28 cellular contexts compared by ENCODE assay signal in genomic region chr5:15643731-15644130, GRCh38.
"Had no signal": no experiment of that assay in that cellular context is flagged by ENCODE, and none has a peak within 500 bp of the region (broad histone marks: within the 10 kb centered on the region; RNA-seq: fewer than 3 reads in every experiment).

No MANE protein-coding gene starts in this region.

- H3K36me3 Mint-ChIP-seq: naive thymus-derived CD4-positive, alpha-beta T cell; stimulated activated naive B cell treated with anti-CD40 and anti-IgM and Interleukin-4, amounts not matched to agents 10 μg/mL and 1 μg/mL and 100 μg/mL, for 72 hours had no signal

- H3K27me3 Mint-ChIP-seq: natural killer cell treated with Interleukin-12 subunit alpha and Interleukin-12 subunit beta and Interleukin-15 and Interleukin-18, amount 100 ng/mL, for 72 hours; stimulated activated naive B cell treated with anti-CD40 and anti-IgM and Interleukin-4, amounts not matched to agents 10 μg/mL and 1 μg/mL and 100 μg/mL, for 72 hours had no signal

- H3K27ac Mint-ChIP-seq: naive thymus-derived CD4-positive, alpha-beta T cell; natural killer cell treated with Interleukin-12 subunit alpha and Interleukin-12 subunit beta and Interleukin-15 and Interleukin-18, amount 100 ng/mL, for 72 hours; stimulated activated naive B cell treated with anti-CD40 and anti-IgM and Interleukin-4, amounts not matched to agents 10 μg/mL and 1 μg/mL and 100 μg/mL, for 72 hours had no signal

- H3K9me3 ChIP-seq: lower lobe of right lung, mucosa of descending colon, pancreas, prostate gland, stomach, testis, thyroid gland, transverse colon, upper lobe of left lung had no signal

- H3K4me3 ChIP-seq: hepatocyte, left lung, lower lobe of right lung, mucosa of descending colon, pancreas, prostate gland, skin epidermis, stomach, testis, thyroid gland, transverse colon, upper lobe of left lung had no signal

- H3K4me1 Mint-ChIP-seq: naive thymus-derived CD4-positive, alpha-beta T cell; stimulated activated naive B cell treated with anti-CD40 and anti-IgM and Interleukin-4, amounts not matched to agents 10 μg/mL and 1 μg/mL and 100 μg/mL, for 72 hours had no signal

- H3K27me3 ChIP-seq: hepatocyte, left lung, pancreas, stomach, testis, thyroid gland, transverse colon, upper lobe of left lung had no signal

- H3K36me3 ChIP-seq: left lung, lower lobe of right lung, pancreas, prostate gland, stomach, thyroid gland, transverse colon, upper lobe of left lung had no signal

- DNase-seq: islet precursor cell; left cardiac atrium; left lung; lower lobe of right lung; mammary epithelial cell; midbrain; mucosa of descending colon; naive thymus-derived CD4-positive, alpha-beta T cell; pancreas; posterior cingulate gyrus; retina; right cardiac atrium; stimulated activated CD4-positive, alpha-beta T cell treated with anti-CD3 and anti-CD28 coated beads, Interleukin-12 subunit alpha, Interleukin-12 subunit beta, amount 100 ng/mL, for 4 hours; stimulated activated CD4-positive, alpha-beta T cell treated with anti-CD3 and anti-CD28 coated beads, Interleukin-15, amount 100 ng/mL, for 24 hours; stimulated activated CD4-positive, alpha-beta T cell treated with anti-CD3 and anti-CD28 coated beads, Interleukin-2, amount 100 ng/mL, for 24 hours; stimulated activated CD4-positive, alpha-beta T cell treated with anti-CD3 and anti-CD28 coated beads, Interleukin-4, amount 100 ng/mL, for 1 hour; stimulated activated naive B cell treated with anti-CD40 and anti-IgM and Interleukin-4, amounts not matched to agents 10 μg/mL and 1 μg/mL and 100 μg/mL, for 72 hours; stimulated activated naive CD8-positive, alpha-beta T cell treated with anti-CD3 and anti-CD28 coated beads, Interleukin-15, Interleukin-2, amounts not matched to agents 100 U/mL and 50 U/mL, for 24 hours; stomach; testis; thyroid gland; transverse colon; upper lobe of left lung had no signal

- H3K4me1 ChIP-seq: lower lobe of right lung, pancreas, prostate gland had no signal

- H3K4me3 Mint-ChIP-seq: naive thymus-derived CD4-positive, alpha-beta T cell; natural killer cell treated with Interleukin-12 subunit alpha and Interleukin-12 subunit beta and Interleukin-15 and Interleukin-18, amount 100 ng/mL, for 72 hours; stimulated activated naive B cell treated with anti-CD40 and anti-IgM and Interleukin-4, amounts not matched to agents 10 μg/mL and 1 μg/mL and 100 μg/mL, for 72 hours had no signal

- ATAC-seq: left cardiac atrium; left lung; lower lobe of right lung; mucosa of descending colon; naive thymus-derived CD4-positive, alpha-beta T cell; natural killer cell treated with Interleukin-12 subunit alpha and Interleukin-12 subunit beta and Interleukin-15 and Interleukin-18, amount 100 ng/mL, for 72 hours; pancreas; right cardiac atrium; sciatic nerve; stimulated activated naive B cell treated with anti-CD40 and anti-IgM and Interleukin-4, amounts not matched to agents 10 μg/mL and 1 μg/mL and 100 μg/mL, for 72 hours; stimulated activated naive CD8-positive, alpha-beta T cell treated with anti-CD3 and anti-CD28 coated beads, Interleukin-15, Interleukin-2, amounts not matched to agents 100 U/mL and 50 U/mL, for 24 hours had no signal

- H3K27ac ChIP-seq: hepatocyte, left lung, lower lobe of right lung, pancreas, prostate gland, skin epidermis, stomach, testis, thyroid gland, transverse colon, upper lobe of left lung had no signal
